1 cellular context compared by ENCODE assay signal in the genomic region with DNA sequence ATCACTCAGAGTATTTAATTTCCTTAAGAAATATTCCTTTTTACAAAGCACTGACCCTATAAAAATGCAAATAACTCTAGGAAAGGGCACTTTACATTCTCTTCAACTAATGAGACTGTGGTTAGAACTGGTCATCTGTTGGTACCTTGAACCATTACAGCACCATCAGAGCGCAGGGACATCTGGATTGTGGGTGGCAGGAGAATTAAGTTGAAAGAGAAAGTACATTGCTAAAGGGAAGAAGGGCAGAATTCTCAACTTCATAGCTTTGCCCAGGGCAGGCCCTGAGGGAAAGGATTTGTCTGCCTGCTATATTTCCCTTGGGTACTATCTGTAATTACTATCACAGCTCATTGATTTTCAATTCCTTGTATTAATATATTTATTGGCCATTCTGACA.
TF ChIP-seq lines count a peak whose summit lies in the region.

No MANE protein-coding gene starts in this region.

TF ChIP-seq in GM23338, 12 proteins besides CTCF, POLR2A, EP300 and RAD21 (continued from another document):
- TF ChIP-seq, protein P1, sequence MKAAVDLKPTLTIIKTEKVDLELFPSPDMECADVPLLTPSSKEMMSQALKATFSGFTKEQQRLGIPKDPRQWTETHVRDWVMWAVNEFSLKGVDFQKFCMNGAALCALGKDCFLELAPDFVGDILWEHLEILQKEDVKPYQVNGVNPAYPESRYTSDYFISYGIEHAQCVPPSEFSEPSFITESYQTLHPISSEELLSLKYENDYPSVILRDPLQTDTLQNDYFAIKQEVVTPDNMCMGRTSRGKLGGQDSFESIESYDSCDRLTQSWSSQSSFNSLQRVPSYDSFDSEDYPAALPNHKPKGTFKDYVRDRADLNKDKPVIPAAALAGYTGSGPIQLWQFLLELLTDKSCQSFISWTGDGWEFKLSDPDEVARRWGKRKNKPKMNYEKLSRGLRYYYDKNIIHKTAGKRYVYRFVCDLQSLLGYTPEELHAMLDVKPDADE (IDR thresholded peaks at IDR 0.05), result no peak
- TF ChIP-seq STAT1 (IDR thresholded peaks at IDR 0.05; ENCODE audit: unreplicated experiment) (no peak), ZNF331 (CRISPR knock-in tag; IDR thresholded peaks at IDR 0.05; ENCODE audit: low read depth) (no peak)
